9 cellular contexts compared by ENCODE assay signal in genomic region chr15:48897144-48897814, GRCh38. TPM values are rescaled to one million over a fixed set of nuclear protein-coding genes. Genes with fewer than 3 reads are reported as not detected.
A peak's percentile ranks its signal among the peaks of the same experiment; 100 is the strongest.
DNase-seq lines count a peak whose midpoint lies in the region; ATAC-seq, FAIRE-seq and TF ChIP-seq lines count a peak whose summit lies in the region.
"Had no signal": no experiment of that assay in that cellular context is flagged by ENCODE, and none has a peak within 500 bp of the region (broad histone marks: within the 10 kb centered on the region; RNA-seq: fewer than 3 reads in every experiment).

No MANE protein-coding gene starts in this region.

- H3K27me3 ChIP-seq in HepG2 (ENCODE audit: control insufficient read depth in 1 of 2, insufficient read depth in 2 of 2, low read length in 2 of 2) = 0 out of 5 replicates have a peak, but pooled peaks cover 0 to 4% of the 10 kb centered on the region in 2 experiments
- H3K27me3 ChIP-seq in right lobe of liver = no peaks in the 10 kb centered on the region
- no peaks in the 10 kb centered on the region for H3K27me3 ChIP-seq in muscle layer of duodenum (ENCODE audit: low read depth, low read length)

- TF ChIP-seq EP300 in HepG2 (IDR thresholded peaks at IDR 0.05; ENCODE audit: low read depth in 2 of 2, low read length in 2 of 2) (no peak), HepG2 (CRISPR knock-in tag; IDR thresholded peaks at IDR 0.05; ENCODE audit: borderline replicate concordance) (no peak)

- no peak for TF ChIP-seq RAD21 in HepG2 (CRISPR knock-in tag; IDR thresholded peaks at IDR 0.05)

- no peak for DNase-seq in HepG2 (ENCODE audit: low spot score)
- DNase-seq in right lobe of liver = no peak
- DNase-seq in dedifferentiated amniotic fluid mesenchymal stem cell (ENCODE audit: extremely low spot score) = peak; percentile 75
- DNase-seq in kidney = no peak
- DNase-seq in NCI-H2081 (lab: John Stamatoyannopoulos, UW) = no peak
- DNase-seq: NCI-H1436 had no signal

- H3K4me3 ChIP-seq in HepG2 (replicated peaks in 1 of 3; ENCODE audit: insufficient read depth in 1 of 3, low read depth in 2 of 3, low read length in 3 of 3) (no peak overlapping the region), right lobe of liver (no peak overlapping the region), muscle layer of duodenum (ENCODE audit: low read depth in 1 of 2, low read length in 2 of 2) (peak overlapping the region; percentile 21), kidney (ENCODE audit: low read length in 2 of 2) (no peak overlapping the region)

- TF ChIP-seq CTCF in HepG2 (CRISPR knock-in tag; IDR thresholded peaks at IDR 0.05) (no peak), right lobe of liver (IDR thresholded peaks at IDR 0.05) (no peak), kidney (IDR thresholded peaks at IDR 0.05; ENCODE audit: borderline replicate concordance, extremely low read depth, insufficient read depth) (no peak)

- ATAC-seq in HepG2 (peak; percentile 60; the same call in 2 of the 3 replicates), right lobe of liver (no peak), GM21576 (IDR thresholded peaks at IDR 0.05; ENCODE audit: unreplicated experiment) (no peak), HG03175 (IDR thresholded peaks at IDR 0.05; ENCODE audit: unreplicated experiment) (no peak)

- no peak for FAIRE-seq in HepG2 (lab: Jason Lieb, UNC)
- FAIRE-seq in kidney (lab: Jason Lieb, UNC) = no peak

- H3K27ac ChIP-seq in HepG2 (ENCODE audit: extremely low read length, insufficient read depth, low read length) = no peak overlapping the region
- H3K27ac ChIP-seq in right lobe of liver = no peak overlapping the region
- H3K27ac ChIP-seq in muscle layer of duodenum (ENCODE audit: low read length) = peak overlapping the region; percentile 45
- no peak overlapping the region for H3K27ac ChIP-seq in kidney (ENCODE audit: low read depth in 2 of 2, low read length in 2 of 2)

- in situ Hi-C loops in HepG2 (cut with HindIII; ENCODE audit: extremely low pct_ligation_motif_present, low pct_unique_long_range_greater_than_20kb) = no loop called here

- peak overlapping the region; percentile 32 for H3K4me2 ChIP-seq in HepG2 (ENCODE audit: low read depth, low read length)

- H2AFZ ChIP-seq in HepG2 (ENCODE audit: low read length) = no peak overlapping the region

- no peaks in the 10 kb centered on the region for H4K20me1 ChIP-seq in HepG2 (ENCODE audit: insufficient read depth, low read length)

- H3K9me3 ChIP-seq in HepG2 (ENCODE audit: low read length) (no peaks in the 10 kb centered on the region), right lobe of liver (no peaks in the 10 kb centered on the region), muscle layer of duodenum (ENCODE audit: control insufficient read depth in 1 of 2, low read length in 2 of 2) (no peaks in the 10 kb centered on the region), kidney (ENCODE audit: control insufficient read depth in 1 of 2, low read length in 2 of 2) (no peaks in the 10 kb centered on the region)

- H3K36me3 ChIP-seq in HepG2 (replicated peaks in 1 of 2; ENCODE audit: control insufficient read depth in 1 of 2, insufficient read depth in 2 of 2, low read length in 2 of 2) = no peaks in the 10 kb centered on the region
- no peaks in the 10 kb centered on the region for H3K36me3 ChIP-seq in right lobe of liver
- H3K36me3 ChIP-seq in muscle layer of duodenum (ENCODE audit: control insufficient read depth in 1 of 2, insufficient read depth in 2 of 2, low read length in 2 of 2) = peaks cover 0 to 4% of the 10 kb centered on the region in 2 donors
- no peaks in the 10 kb centered on the region for H3K36me3 ChIP-seq in kidney (ENCODE audit: control insufficient read depth in 1 of 2, insufficient read depth in 2 of 2, low read length in 2 of 2)

- 26% methylated on average over 8 of the region's 8 CpGs for WGBS in HepG2 (ENCODE audit: low lambda C conversion rate)
- 43% methylated on average over 8 of the region's 8 CpGs for WGBS in right lobe of liver (ENCODE audit: insufficient coverage, low coverage, low lambda C conversion rate, missing lambda C conversion rate)

- H3K4me1 ChIP-seq in HepG2 (ENCODE audit: insufficient read depth, low read length) (peaks cover 15% of the 10 kb centered on the region; the same call in 1 of the 2 replicates), right lobe of liver (no peaks in the 10 kb centered on the region), muscle layer of duodenum (ENCODE audit: control insufficient read depth in 1 of 2, insufficient read depth in 2 of 2, low read length in 2 of 2) (no peaks in the 10 kb centered on the region), kidney (ENCODE audit: control insufficient read depth in 1 of 2, insufficient read depth in 1 of 2, low read depth in 1 of 2, low read length in 2 of 2) (no peaks in the 10 kb centered on the region)

- POLR2A ChIA-PET in HepG2 (lab: Yijun Ruan, JAX) = no interaction called here

- CTCF ChIA-PET in HepG2 (lab: Yijun Ruan, JAX; ENCODE audit: low intra/inter-chr PET ratio, low total read pairs) = no interaction called here

- TF ChIP-seq POLR2A in HepG2 (IDR thresholded peaks at IDR 0.05; ENCODE audit: insufficient read depth in 1 of 2, low read depth in 2 of 2, low read length in 2 of 2) (no peak), right lobe of liver (IDR thresholded peaks at IDR 0.05) (no peak)

- H3K9ac ChIP-seq in HepG2 (ENCODE audit: insufficient read depth, low read depth, low read length) = no peak overlapping the region
- H3K9ac ChIP-seq in kidney (ENCODE audit: low read length in 2 of 2) = no peak overlapping the region

- H3K79me2 ChIP-seq in HepG2 (ENCODE audit: insufficient read depth, low read length) = no peaks in the 10 kb centered on the region

- intact Hi-C loops in HepG2 (cut with micrococcal nuclease; ENCODE audit: unreplicated experiment) = no loop called here
- intact Hi-C loops in right lobe of liver (cut with DNase I) = no loop called here
- intact Hi-C loops in kidney (cut with DNase I) = no loop called here

- no TSS peak for BruUV-seq in HepG2 (replicated peaks; lab: Mats Ljungman, UMichigan)

TF ChIP-seq in HepG2, 621 proteins besides CTCF, POLR2A, EP300 and RAD21:
- no peak for TF ChIP-seq SIX1 (CRISPR knock-in tag; IDR thresholded peaks at IDR 0.05; ENCODE audit: borderline replicate concordance)
- no peak for TF ChIP-seq ZNF382 (CRISPR knock-in tag; IDR thresholded peaks at IDR 0.05; ENCODE audit: borderline replicate concordance)
- TF ChIP-seq NR2F2 (IDR thresholded peaks at IDR 0.05; ENCODE audit: borderline replicate concordance, low read depth) = no peak
- TF ChIP-seq ZNF644 (CRISPR knock-in tag; IDR thresholded peaks at IDR 0.05; ENCODE audit: low read depth) = no peak
- TF ChIP-seq BCL6 (CRISPR knock-in tag; IDR thresholded peaks at IDR 0.05) = no peak
- 0 out of 4 replicates have a peak, but pooled peaks of 1 of the 2 experiments have one; percentile 29 for TF ChIP-seq ATF4 (CRISPR knock-in tag; IDR thresholded peaks at IDR 0.05)

RNA-seq across cellular contexts. Expression of gene EID1, which starts 19.3 kb away (rescaled TPM):
- total RNA-seq in HepG2 (2016; rRNA removed; fragmentation: Illumina TruSeq; extraction: Trizol) (5.4 and 8.0 TPM in 2 replicates), right lobe of liver (10 to 100 TPM; 33.6 to 69.3 (median 47.5) TPM), kidney (119 TPM)
- total RNA-seq in HepG2 (2016; cell fraction: cytosol; rRNA removed; fragmentation: Illumina TruSeq; extraction: Trizol; ENCODE audit: low read depth) = 0.20 and 0.26 TPM in 2 replicates
- total RNA-seq in HepG2 (2016; cell fraction: insoluble cytoplasmic fraction; rRNA removed; fragmentation: Illumina TruSeq; extraction: Trizol) = 5.8 and 10.1 TPM in 2 replicates
- total RNA-seq in HepG2 (2016; cell fraction: membrane; rRNA removed; fragmentation: Illumina TruSeq; extraction: Trizol) = 0.99 and 1.3 TPM in 2 replicates
- 1.7 and 2.3 TPM in 2 replicates for total RNA-seq in HepG2 (2016; cell fraction: nucleus; rRNA removed; fragmentation: Illumina TruSeq; extraction: Trizol)
- polyA plus RNA-seq in HepG2 (2011; rRNA removed) (1.7 and 2.2 TPM in 2 replicates), kidney (ENCODE audit: insufficient read depth, low read depth, low replicate concordance) (123 TPM)
- 1.7 and 1.8 TPM in 2 replicates for polyA plus RNA-seq in HepG2 (2011; cell fraction: cytosol; rRNA removed)
- polyA plus RNA-seq in HepG2 (2011; cell fraction: nucleus; rRNA removed) = 0.23 and 0.26 TPM in 2 replicates
- 0.79 and 1.1 TPM in 2 replicates for polyA plus RNA-seq in HepG2 (2012)
- polyA plus RNA-seq in HepG2 (2016; cell fraction: cytosol; fragmentation: Illumina TruSeq; extraction: Trizol; ENCODE audit: low read depth) = 0.38 and 0.42 TPM in 2 replicates
- polyA plus RNA-seq in HepG2 (2016; cell fraction: insoluble cytoplasmic fraction; fragmentation: Illumina TruSeq; extraction: Trizol; ENCODE audit: low read depth) = 9.2 TPM in 2 replicates
- polyA plus RNA-seq in HepG2 (2016; cell fraction: membrane; fragmentation: Illumina TruSeq; extraction: Trizol; ENCODE audit: low read depth) = 0.95 and 1.4 TPM in 2 replicates
- polyA plus RNA-seq in HepG2 (2016; cell fraction: nucleus; fragmentation: Illumina TruSeq; extraction: Trizol; ENCODE audit: insufficient read depth, low read depth) = 2.4 and 5.1 TPM in 2 replicates
- 0.26 and 32.6 TPM in 2 replicates for polyA minus RNA-seq in HepG2 (2011; rRNA and poly(A)+ RNA removed; ENCODE audit: low replicate concordance)
- polyA minus RNA-seq in HepG2 (2011; cell fraction: cytosol; rRNA and poly(A)+ RNA removed) = 0.69 and 1.3 TPM in 2 replicates
- polyA minus RNA-seq in HepG2 (2011; cell fraction: nucleus; rRNA and poly(A)+ RNA removed) = 0.87 and 1.3 TPM in 2 replicates

Comparison
In these comparisons a context has a peak if more than half of its experiments do, and no peak if none do; other contexts are left out.
1. H3K4me3 ChIP-seq: peak in muscle layer of duodenum (2 of 2); none in HepG2 (0 of 3), right lobe of liver (0 of 3) and kidney (0 of 2).